Comparison of ENCODE assay signal across 13 cellular contexts in the genomic region with DNA sequence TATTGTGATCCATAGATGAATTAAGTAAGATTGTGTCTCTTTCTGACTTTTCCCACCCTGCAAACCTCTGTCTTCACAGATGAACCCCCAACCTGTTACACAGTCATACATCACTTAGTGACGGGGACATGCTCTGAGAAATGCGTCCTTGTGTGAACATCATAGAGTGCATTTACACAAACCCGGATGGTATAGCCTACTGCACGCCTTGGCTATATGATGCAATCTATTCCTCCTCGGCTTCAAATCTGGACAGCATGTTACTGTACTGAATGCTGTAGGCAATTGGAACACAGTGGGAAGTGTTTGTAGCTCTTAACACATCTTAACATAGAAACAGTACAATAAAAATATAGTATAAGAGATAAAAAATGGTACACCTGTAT.
A peak's percentile ranks its signal among the peaks of the same experiment; 100 is the strongest.
DNase-seq lines count a peak whose midpoint lies in the region; ATAC-seq and TF ChIP-seq lines count a peak whose summit lies in the region.
"Had no signal": no experiment of that assay in that cellular context is flagged by ENCODE, and none has a peak within 500 bp of the region (broad histone marks: within the 10 kb centered on the region; RNA-seq: fewer than 3 reads in every experiment).

No MANE protein-coding gene starts in this region.

- no peak for TF ChIP-seq CTCF in GM13976 (IDR thresholded peaks at IDR 0.05; ENCODE audit: borderline replicate concordance, control extremely low read depth, extremely low read depth, insufficient read depth, missing control alignments)

- peak overlapping the region; percentile 99 for H3K27ac Mint-ChIP-seq in activated naive CD8-positive, alpha-beta T cell treated with anti-CD3 and anti-CD28 coated beads, Interleukin-2, amount 50 U/mL, for 24 hours

- DNase-seq in GM13976 (ENCODE audit: low spot score) (peak; percentile 13), SIG-M5 (lab: John Stamatoyannopoulos, UW) (no peak), NCI-H510A treated with DMSO at 0.1 percent for 48 hours (lab: John Stamatoyannopoulos, UW) (no peak)
- DNase-seq in activated naive CD8-positive, alpha-beta T cell treated with anti-CD3 and anti-CD28 coated beads, Interleukin-2, amount 50 U/mL, for 24 hours, result no peak
- DNase-seq in stimulated activated CD4-positive, alpha-beta T cell treated with anti-CD3 and anti-CD28 coated beads, Interleukin-2, amount 100 ng/mL, for 48 hours, result no peak
- DNase-seq: HCEC 1CT, NCI-H146, ovary, SHP77 had no signal

- H3K27me3 Mint-ChIP-seq in activated naive CD8-positive, alpha-beta T cell treated with anti-CD3 and anti-CD28 coated beads, Interleukin-2, amount 50 U/mL, for 24 hours, result no peaks in the 10 kb centered on the region

- in situ Hi-C loops in GM13976 (cut with MboI; ENCODE audit: low sequenced_read_pairs, unreplicated experiment), result loop anchor here (5.0 kb wide), 1 partner anchor 75 kb away; no protein-coding TSS in a partner anchor

- peaks cover 58% of the 10 kb centered on the region for H3K4me1 Mint-ChIP-seq in activated naive CD8-positive, alpha-beta T cell treated with anti-CD3 and anti-CD28 coated beads, Interleukin-2, amount 50 U/mL, for 24 hours

- peak overlapping the region; percentile 85 for H3K4me3 Mint-ChIP-seq in activated naive CD8-positive, alpha-beta T cell treated with anti-CD3 and anti-CD28 coated beads, Interleukin-2, amount 50 U/mL, for 24 hours

- ATAC-seq in GM19468 (IDR thresholded peaks at IDR 0.05; ENCODE audit: extremely low read depth, unreplicated experiment), result peak; percentile 31
- peak; percentile 38 for ATAC-seq in HG03378 (IDR thresholded peaks at IDR 0.05; ENCODE audit: unreplicated experiment)
- peak; percentile 49 for ATAC-seq in activated naive CD8-positive, alpha-beta T cell treated with anti-CD3 and anti-CD28 coated beads, Interleukin-2, amount 50 U/mL, for 24 hours
- ATAC-seq in HG03196 (IDR thresholded peaks at IDR 0.05; ENCODE audit: unreplicated experiment), result no peak

- H3K9me3 Mint-ChIP-seq in activated naive CD8-positive, alpha-beta T cell treated with anti-CD3 and anti-CD28 coated beads, Interleukin-2, amount 50 U/mL, for 24 hours, result no peaks in the 10 kb centered on the region
- H3K9me3 Mint-ChIP-seq: activated T-cell treated with anti-CD3 and anti-CD28 coated beads, Interleukin-2, amount 50 U/mL, for 4 hours had no signal

- peaks cover 2% of the 10 kb centered on the region for H3K36me3 Mint-ChIP-seq in activated naive CD8-positive, alpha-beta T cell treated with anti-CD3 and anti-CD28 coated beads, Interleukin-2, amount 50 U/mL, for 24 hours (ENCODE audit: low read depth)
